Comparison of ENCODE assay signal across 8 cellular contexts in genomic region chr22:31943976-31944699, GRCh38. TPM values are rescaled to one million over a fixed set of nuclear protein-coding genes. Genes with fewer than 3 reads are reported as not detected.
DNase-seq lines count a peak whose midpoint lies in the region; TF ChIP-seq lines count a peak whose summit lies in the region.

Gene YWHAH (plus strand): TSS chr22:31944535. CDS start chr22:31944734, 199 bp downstream.

- no peaks in the 10 kb centered on the region for H3K27me3 ChIP-seq in GM23248 (replicated peaks; ENCODE audit: insufficient read depth)
- H3K27me3 ChIP-seq in stomach = no peaks in the 10 kb centered on the region

- no peaks in the 10 kb centered on the region for H3K9me3 Mint-ChIP-seq in neural crest cell

- H4K20me1 ChIP-seq in GM23248 (ENCODE audit: insufficient read depth) = no peaks in the 10 kb centered on the region

- H3K36me3 ChIP-seq in GM23248 (ENCODE audit: low read depth) (0 out of 2 replicates have a peak, but pooled peaks cover 9% of the 10 kb centered on the region), stomach (peaks cover 8 to 19% (median 15%) of the 10 kb centered on the region in 4 donors)

- H3K27ac ChIP-seq in GM23248 (peak within 1 kb of the TSS; percentile 69), stomach (peak within 1 kb of the TSS; percentile 91 to 100 (median 96))

- H3K9me3 ChIP-seq in GM23248 (ENCODE audit: low read depth) (no peaks in the 10 kb centered on the region), stomach (no peaks in the 10 kb centered on the region)

- in situ Hi-C loops in GM23248 (cut with MboI) = no loop called here

- H3K79me2 ChIP-seq in GM23248 (ENCODE audit: insufficient read depth) = peaks cover 46% of the 10 kb centered on the region

- peak; percentile 97 for DNase-seq in Daoy (ENCODE audit: low read depth)
- DNase-seq in GM23248 = peak; percentile 97
- peak; percentile 91 for DNase-seq in LHCN-M2 (ENCODE audit: low read depth)
- DNase-seq in activated effector memory CD4-positive, alpha-beta T cell treated with anti-CD3 and anti-CD28 coated beads, Interleukin-2, amount 50 U/mL, for 16 hours = peak; percentile 95
- DNase-seq in fibroblast of villous mesenchyme (ENCODE audit: low read depth) = peak; percentile 94
- peak; percentile 97 for DNase-seq in neural crest cell (ENCODE audit: low read depth, low spot score)
- DNase-seq in stomach = peak; percentile 97

- peak within 1 kb of the TSS; percentile 93 for H3K4me2 ChIP-seq in GM23248 (ENCODE audit: unreplicated experiment)

- H2AFZ ChIP-seq in GM23248 = peak within 1 kb of the TSS; percentile 84

- H3K4me3 ChIP-seq in GM23248 (peak within 1 kb of the TSS; percentile 100), fibroblast of villous mesenchyme (ENCODE audit: low read depth, low read length) (peak within 1 kb of the TSS; percentile 83), stomach (peak within 1 kb of the TSS; percentile 76 to 99 (median 87))

- H3K9me2 ChIP-seq in GM23248 (ENCODE audit: insufficient read depth) = no peaks in the 10 kb centered on the region

- no peak for TF ChIP-seq CTCF in fibroblast of villous mesenchyme (IDR thresholded peaks at IDR 0.05; ENCODE audit: insufficient read depth, low read depth, low read length)
- TF ChIP-seq CTCF in neural crest cell (conservative IDR thresholded peaks at IDR 0.05) = no peak
- no peak for TF ChIP-seq CTCF in stomach (IDR thresholded peaks at IDR 0.05)

- WGBS in GM23248 (ENCODE audit: low coverage in 1 of 2, low lambda C conversion rate in 2 of 2, missing lambda C conversion rate in 2 of 2), 2 experiments = 1% methylated on average over 37 to 65 of the region's 86 CpGs
- 0 to 2% (median 0%) methylated on average over 20 to 86 of the region's 86 CpGs for WGBS in stomach, 5 donors

- peaks cover 15% of the 10 kb centered on the region for H3K4me1 ChIP-seq in GM23248 (ENCODE audit: insufficient read depth)
- peaks cover 12 to 45% (median 33%) of the 10 kb centered on the region in 4 donors for H3K4me1 ChIP-seq in stomach

- peaks cover 21% of the 10 kb centered on the region for H3F3A ChIP-seq in GM23248 (ENCODE audit: insufficient read depth)

- TF ChIP-seq POLR2A in Raji (IDR thresholded peaks at IDR 0.05; ENCODE audit: insufficient read depth, low read depth, low read length) (peak; percentile 91), stomach (IDR thresholded peaks at IDR 0.05) (no peak)

- peak within 1 kb of the TSS; percentile 98 for H3K27ac Mint-ChIP-seq in neural crest cell (ENCODE audit: unreplicated experiment)

- peaks cover 13% of the 10 kb centered on the region for H3K4me1 Mint-ChIP-seq in neural crest cell

- peaks cover 7% of the 10 kb centered on the region for H3K36me3 Mint-ChIP-seq in neural crest cell (ENCODE audit: low read depth)

- no peaks in the 10 kb centered on the region for H3K27me3 Mint-ChIP-seq in neural crest cell (ENCODE audit: low read depth)

- intact Hi-C loops in stomach (cut with DNase I; ENCODE audit: low total_unique reads) = no loop called here

- no peak for TF ChIP-seq EP300 in stomach (IDR thresholded peaks at IDR 0.05)

- peak within 1 kb of the TSS; percentile 92 for H3K9ac ChIP-seq in GM23248

- peak within 1 kb of the TSS; percentile 97 for H3K4me3 Mint-ChIP-seq in neural crest cell

RNA-seq across cellular contexts. Expression of gene YWHAH, which starts in this region (rescaled TPM):
- 195 and 222 TPM in 2 replicates for total RNA-seq in Daoy (2014; rRNA removed; shearing (Covaris generic))
- total RNA-seq in GM23248 (2014; rRNA removed; shearing (Covaris generic)) = 148 and 168 TPM in 2 replicates
- 237 and 248 TPM in 2 replicates for polyA plus RNA-seq in GM23248 (2016; fragmentation: Nextera tagmentation; extraction: Ambion mirVana)
- 154 and 167 TPM in 2 replicates for total RNA-seq in LHCN-M2 (2014; rRNA removed)
- polyA plus RNA-seq in LHCN-M2 (2012) = 159 TPM
- 131 and 140 TPM in 2 replicates for total RNA-seq in fibroblast of villous mesenchyme
- 154 and 162 TPM in 2 replicates for total RNA-seq in neural crest cell
- 100 to 1,000 TPM in 1 of 5 donors, 10 to 100 TPM in 4; 20.5 to 284 (median 81.1) TPM for total RNA-seq in stomach
- 100 to 1,000 TPM in 2 of 3 donors, 10 to 100 TPM in 1; 60.9 to 156 (median 110) TPM for polyA plus RNA-seq in stomach

Comparison
In these comparisons a context has a peak if more than half of its experiments do, and no peak if none do; other contexts are left out.
1. Peak in every context shown above with its lines: DNase-seq, H3K4me3 ChIP-seq and H3K27ac ChIP-seq.